In the genomic region with DNA sequence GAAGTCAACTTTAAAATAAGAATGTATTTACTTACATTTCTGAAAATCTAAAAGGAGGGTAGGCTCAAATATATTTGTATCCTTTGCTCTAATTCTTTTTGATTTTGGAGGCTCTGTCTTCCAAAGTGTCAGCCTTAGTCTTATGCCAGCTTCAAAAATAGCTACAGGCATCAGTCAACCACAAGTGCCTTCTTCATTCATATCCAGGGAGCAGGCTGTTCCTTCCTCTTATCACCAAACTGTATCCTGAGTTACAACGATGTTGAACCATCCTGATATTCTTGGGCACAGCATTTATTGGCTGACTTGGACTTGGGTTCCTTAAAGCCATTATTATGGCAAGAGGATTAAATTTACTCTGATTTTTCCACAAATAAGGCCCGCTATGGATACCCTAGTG, we compare ENCODE assay signal across 22 cellular contexts.
"Had no signal": no experiment of that assay in that cellular context is flagged by ENCODE, and none has a peak within 500 bp of the region (broad histone marks: within the 10 kb centered on the region; RNA-seq: fewer than 3 reads in every experiment).

No MANE protein-coding gene starts in this region.

- H3K27me3 ChIP-seq: brain microvascular endothelial cell had no signal

- H3K4me3 ChIP-seq: K562 had no signal

- H3K27ac ChIP-seq: brain microvascular endothelial cell had no signal

- ATAC-seq: activated CD8-positive, alpha-beta T cell treated with anti-CD3 and anti-CD28 coated beads for 36 hours; activated T-cell treated with anti-CD3 and anti-CD28 coated beads, Interleukin-2, amount 50 U/mL, for 72 hours; activated T-helper 17 cell treated with anti-CD3 and anti-CD28 coated beads, Interleukin-2, amount 50 U/mL, for 72 hours; K562; Panc1 had no signal

- H3K36me3 ChIP-seq: brain microvascular endothelial cell had no signal

- DNase-seq: activated CD4-positive, alpha-beta T cell treated with anti-CD3 and anti-CD28 coated beads, Interleukin-2, amount 10 ng/mL, durations not matched to agents 24 days and 14 days; activated CD4-positive, alpha-beta T cell treated with anti-CD3 and anti-CD28 coated beads, Interleukin-2, amount 50 U/mL, for 4 hours; activated CD8-positive, alpha-beta T cell treated with anti-CD3 and anti-CD28 coated beads for 36 hours; activated effector memory CD4-positive, alpha-beta T cell treated with anti-CD3 and anti-CD28 coated beads, Interleukin-2, amount 50 U/mL, for 16 hours; activated naive CD4-positive, alpha-beta T cell; activated naive CD4-positive, alpha-beta T cell treated with anti-CD3 and anti-CD28 coated beads, Interleukin-2, amount 50 U/mL, for 16 hours; activated naive CD8-positive, alpha-beta T cell treated with anti-CD3 and anti-CD28 coated beads for 36 hours; activated T-cell treated with anti-CD3 and anti-CD28 coated beads, Interleukin-2, amount 50 U/mL, for 1 hour; activated T-cell treated with anti-CD3 and anti-CD28 coated beads, Interleukin-2, amount 50 U/mL, for 72 hours; amniotic stem cell; aorta; brain microvascular endothelial cell; NCI-H1105; NCI-H1417 treated with DMSO at 0.1 percent for 48 hours; NCI-H187 treated with DMSO at 0.1 percent for 48 hours; NCI-H2081; NCI-H226; NCI-H446 treated with DMSO at 0.1 percent for 48 hours; NCI-H524 had no signal
